In the genomic region with DNA sequence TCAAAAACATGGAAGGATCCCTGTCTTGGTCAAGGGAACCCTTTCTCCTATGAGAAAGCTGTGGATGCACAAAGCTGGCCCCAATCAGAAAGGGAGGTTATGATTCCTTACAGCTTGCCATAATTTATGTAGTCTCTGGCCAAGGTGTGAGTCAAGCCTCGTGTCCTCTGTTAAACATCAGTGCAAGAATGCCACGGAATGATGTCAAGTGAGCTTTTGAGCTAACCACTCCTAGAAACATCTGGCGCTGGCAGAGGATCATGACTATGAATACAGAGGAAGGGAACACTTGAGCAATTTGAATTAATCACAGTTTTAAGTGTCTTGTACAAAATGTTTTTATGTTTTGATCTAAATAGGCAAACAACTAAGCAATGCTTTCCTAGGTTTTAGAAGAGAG, we compare ENCODE assay signal across 12 cellular contexts. TPM values are rescaled to one million over a fixed set of nuclear protein-coding genes. Genes with fewer than 3 reads are reported as not detected.
DNase-seq lines count a peak whose midpoint lies in the region; ATAC-seq and TF ChIP-seq lines count a peak whose summit lies in the region.
"Had no signal": no experiment of that assay in that cellular context is flagged by ENCODE, and none has a peak within 500 bp of the region (broad histone marks: within the 10 kb centered on the region; RNA-seq: fewer than 3 reads in every experiment).

No MANE protein-coding gene starts in this region.

- no peaks in the 10 kb centered on the region for H3F3A ChIP-seq in neural progenitor cell (ENCODE audit: low read depth)

- H3K4me3 ChIP-seq in tibial artery = no peak overlapping the region
- H3K4me3 ChIP-seq in BE2C (ENCODE audit: low read depth, low read length) = no peak overlapping the region
- H3K4me3 ChIP-seq in neural progenitor cell = no peak overlapping the region

- H3K4me3 Mint-ChIP-seq in central memory CD8-positive, alpha-beta T cell = no peak overlapping the region
- no peak overlapping the region for H3K4me3 Mint-ChIP-seq in neural progenitor cell
- H3K4me3 Mint-ChIP-seq: activated CD4-positive, alpha-beta T cell treated with anti-CD3 and anti-CD28 coated beads, Interleukin-2, amount 10 ng/mL, durations not matched to agents 24 days and 14 days; activated naive CD8-positive, alpha-beta T cell treated with anti-CD3 and anti-CD28 coated beads, Interleukin-2, amount 10 ng/mL, durations not matched to agents 7 days and 5 days had no signal

- ATAC-seq in central memory CD8-positive, alpha-beta T cell (replicated peaks; ENCODE audit: extremely low read depth, poor library complexity, severe bottlenecking) = no peak

- peak overlapping the region; percentile 11 for H3K27ac Mint-ChIP-seq in central memory CD8-positive, alpha-beta T cell (ENCODE audit: low read depth)
- H3K27ac Mint-ChIP-seq in neural progenitor cell = no peak overlapping the region
- H3K27ac Mint-ChIP-seq: activated CD4-positive, alpha-beta T cell treated with anti-CD3 and anti-CD28 coated beads, Interleukin-2, amount 10 ng/mL, durations not matched to agents 24 days and 14 days; activated naive CD8-positive, alpha-beta T cell treated with anti-CD3 and anti-CD28 coated beads, Interleukin-2, amount 10 ng/mL, durations not matched to agents 7 days and 5 days had no signal

- H3K27me3 ChIP-seq in tibial artery = no peaks in the 10 kb centered on the region
- H3K27me3 ChIP-seq in BE2C = no peaks in the 10 kb centered on the region
- no peaks in the 10 kb centered on the region for H3K27me3 ChIP-seq in neural progenitor cell

- H3K27me3 Mint-ChIP-seq in central memory CD8-positive, alpha-beta T cell = no peaks in the 10 kb centered on the region
- no peaks in the 10 kb centered on the region for H3K27me3 Mint-ChIP-seq in neural progenitor cell (ENCODE audit: insufficient read depth, low read depth)

- no peaks in the 10 kb centered on the region for H4K20me1 ChIP-seq in neural progenitor cell (ENCODE audit: low read depth)

- H3K9me3 Mint-ChIP-seq in central memory CD8-positive, alpha-beta T cell = no peaks in the 10 kb centered on the region
- H3K9me3 Mint-ChIP-seq in neural progenitor cell = peaks cover 7% of the 10 kb centered on the region
- H3K9me3 Mint-ChIP-seq: activated CD4-positive, alpha-beta T cell treated with anti-CD3 and anti-CD28 coated beads, Interleukin-2, amount 10 ng/mL, durations not matched to agents 24 days and 14 days; activated naive CD8-positive, alpha-beta T cell treated with anti-CD3 and anti-CD28 coated beads, Interleukin-2, amount 10 ng/mL, durations not matched to agents 7 days and 5 days had no signal

- H3K79me2 ChIP-seq in neural progenitor cell (ENCODE audit: low read depth) = no peaks in the 10 kb centered on the region

- TF ChIP-seq CTCF in tibial artery (IDR thresholded peaks at IDR 0.05) (no peak), BE2C (IDR thresholded peaks at IDR 0.05; ENCODE audit: low read depth, low read length) (no peak), neural progenitor cell (IDR thresholded peaks at IDR 0.05) (no peak)

- H3K9ac ChIP-seq in neural progenitor cell = no peak overlapping the region

- H2AFZ ChIP-seq in neural progenitor cell (replicated peaks) = no peak overlapping the region

- intact Hi-C loops in tibial artery (cut with DNase I; ENCODE audit: low total_unique reads) = no loop called here

- H3K36me3 Mint-ChIP-seq in central memory CD8-positive, alpha-beta T cell (ENCODE audit: insufficient read depth) = no peaks in the 10 kb centered on the region
- no peaks in the 10 kb centered on the region for H3K36me3 Mint-ChIP-seq in neural progenitor cell
- H3K36me3 Mint-ChIP-seq: activated naive CD8-positive, alpha-beta T cell treated with anti-CD3 and anti-CD28 coated beads, Interleukin-2, amount 10 ng/mL, durations not matched to agents 7 days and 5 days had no signal

- H3K4me2 ChIP-seq in neural progenitor cell = no peak overlapping the region

- H3K27ac ChIP-seq in tibial artery (peak overlapping the region in 1 of 2 donors; percentile 53), neural progenitor cell (no peak overlapping the region)

- H3K4me1 ChIP-seq in tibial artery = no peaks in the 10 kb centered on the region
- no peaks in the 10 kb centered on the region for H3K4me1 ChIP-seq in BE2C
- no peaks in the 10 kb centered on the region for H3K4me1 ChIP-seq in neural progenitor cell

- H3K4me1 Mint-ChIP-seq in central memory CD8-positive, alpha-beta T cell = no peaks in the 10 kb centered on the region
- H3K4me1 Mint-ChIP-seq in neural progenitor cell = no peaks in the 10 kb centered on the region
- H3K4me1 Mint-ChIP-seq: activated naive CD8-positive, alpha-beta T cell treated with anti-CD3 and anti-CD28 coated beads, Interleukin-2, amount 10 ng/mL, durations not matched to agents 7 days and 5 days had no signal

- H3K36me3 ChIP-seq in tibial artery (no peaks in the 10 kb centered on the region), BE2C (no peaks in the 10 kb centered on the region), neural progenitor cell (no peaks in the 10 kb centered on the region)

- no peaks in the 10 kb centered on the region for H3K9me3 ChIP-seq in tibial artery
- no peaks in the 10 kb centered on the region for H3K9me3 ChIP-seq in BE2C
- H3K9me3 ChIP-seq in neural progenitor cell (ENCODE audit: low read depth) = no peaks in the 10 kb centered on the region

- DNase-seq in LHCN-M2 (ENCODE audit: low read depth) (peak; percentile 70), left kidney (ENCODE audit: low read depth, low spot score) (peak; percentile 22), tibial artery (peak; percentile 69 to 75), NCI-H1417 treated with DMSO at 0.1 percent for 48 hours (lab: John Stamatoyannopoulos, UW) (no peak), BE2C (no peak), neural progenitor cell (ENCODE audit: low spot score) (no peak)
- no peak for DNase-seq in central memory CD8-positive, alpha-beta T cell (ENCODE audit: low spot score in 2 of 2)
- DNase-seq: activated CD4-positive, alpha-beta T cell treated with anti-CD3 and anti-CD28 coated beads, Interleukin-2, amount 10 ng/mL, durations not matched to agents 24 days and 14 days; activated naive CD8-positive, alpha-beta T cell treated with anti-CD3 and anti-CD28 coated beads, Interleukin-2, amount 10 ng/mL, durations not matched to agents 7 days and 5 days; NCI-H1436 treated with DMSO at 0.1 percent for 48 hours; nucleus accumbens; SHP77 treated with DMSO at 0.1 percent for 48 hours had no signal

RNA-seq across cellular contexts. Expression of a gene that starts 51.5 kb away (rescaled TPM):
- total RNA-seq in LHCN-M2 (2014; rRNA removed) (20.1 and 21.0 TPM in 2 replicates), neural progenitor cell (ENCODE audit: low replicate concordance) (24.6 and 43.8 TPM in 2 replicates)
- polyA plus RNA-seq in LHCN-M2 (2012) = 8.1 TPM
- 27.7 TPM for polyA plus RNA-seq in BE2C (2012; ENCODE audit: insufficient read depth, insufficient read length, low read depth)

Comparison
In these comparisons a context has a peak if more than half of its experiments do, and no peak if none do; other contexts are left out.
1. DNase-seq: peak in LHCN-M2 (single experiment), left kidney (single experiment) and tibial artery (2 of 2); none in central memory CD8-positive, alpha-beta T cell (0 of 2), NCI-H1417 treated with DMSO at 0.1 percent for 48 hours (single experiment), BE2C (single experiment) and neural progenitor cell (single experiment).